ENCODE assay signal across 22 cellular contexts in the genomic region with DNA sequence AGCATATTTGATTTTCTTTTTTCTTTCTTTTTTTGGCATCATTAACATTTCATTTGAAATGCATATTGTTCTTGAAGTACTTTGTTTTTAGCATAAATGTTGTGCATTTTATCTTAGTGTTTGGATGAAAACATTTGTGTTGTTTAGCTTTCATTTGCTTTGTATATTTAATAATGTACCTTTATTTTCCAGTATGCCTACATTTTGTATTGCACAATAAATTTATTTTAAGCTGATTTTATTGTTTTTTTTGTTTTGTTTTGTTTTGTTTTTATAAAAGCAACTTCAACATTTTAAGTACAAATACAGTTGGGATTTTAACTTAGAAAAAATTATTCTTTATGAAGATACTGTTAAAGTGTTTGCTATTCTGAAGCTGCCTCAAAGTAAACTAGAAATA.
"Had no signal": no experiment of that assay in that cellular context is flagged by ENCODE, and none has a peak within 500 bp of the region (broad histone marks: within the 10 kb centered on the region; RNA-seq: fewer than 3 reads in every experiment).

No MANE protein-coding gene starts in this region.

- H3K9ac ChIP-seq: neural progenitor cell had no signal

- H3K4me1 ChIP-seq: neural progenitor cell, uterus had no signal

- H3K27me3 Mint-ChIP-seq: activated CD4-positive, alpha-beta T cell treated with anti-CD3 and anti-CD28 coated beads, Interleukin-2, amount 10 ng/mL, durations not matched to agents 24 days and 14 days; activated CD8-positive, alpha-beta T cell treated with anti-CD3 and anti-CD28 coated beads for 36 hours; activated naive CD4-positive, alpha-beta T cell treated with anti-CD3 and anti-CD28 coated beads, Interleukin-2, amount 50 U/mL, for 24 hours; naive thymus-derived CD8-positive, alpha-beta T cell; stimulated activated naive B cell treated with anti-CD40 and anti-IgM and Interleukin-4, amounts not matched to agents 10 μg/mL and 1 μg/mL and 100 μg/mL, for 72 hours had no signal

- H3K36me3 ChIP-seq: uterus had no signal

- H3K9me3 ChIP-seq: body of pancreas, left ventricle myocardium inferior, transverse colon, uterus had no signal

- DNase-seq: activated CD4-positive, alpha-beta T cell treated with anti-CD3 and anti-CD28 coated beads, Interleukin-2, amount 10 ng/mL, durations not matched to agents 24 days and 14 days; activated CD4-positive, CD25-positive, alpha-beta regulatory T cell; activated CD8-positive, alpha-beta T cell treated with anti-CD3 and anti-CD28 coated beads for 36 hours; activated gamma-delta T cell treated with Interleukin-2 at 50 U/mL for 16 hours; anterior cingulate cortex; body of pancreas; left ventricle myocardium inferior; mammary epithelial cell; naive thymus-derived CD8-positive, alpha-beta T cell; stimulated activated CD4-positive, alpha-beta T cell treated with anti-CD3 and anti-CD28 coated beads, Interleukin-15, amount 100 ng/mL, for 24 hours; stimulated activated CD8-positive, alpha-beta memory T cell treated with anti-CD3 and anti-CD28 coated beads, Interleukin-4, amount 100 ng/mL, for 48 hours; stimulated activated naive B cell treated with anti-CD40 and anti-IgM and Interleukin-4, amounts not matched to agents 10 μg/mL and 1 μg/mL and 100 μg/mL, for 72 hours; T1000; transverse colon; uterus had no signal

- H3K27me3 ChIP-seq: body of pancreas, cardiac muscle cell, hepatocyte, neural progenitor cell, transverse colon, uterus had no signal

- H3K9me3 Mint-ChIP-seq: activated CD4-positive, alpha-beta T cell treated with anti-CD3 and anti-CD28 coated beads, Interleukin-2, amount 10 ng/mL, durations not matched to agents 24 days and 14 days; activated CD8-positive, alpha-beta T cell treated with anti-CD3 and anti-CD28 coated beads for 36 hours; activated naive CD4-positive, alpha-beta T cell treated with anti-CD3 and anti-CD28 coated beads, Interleukin-2, amount 50 U/mL, for 24 hours; activated T-helper 1 cell treated with anti-CD3 and anti-CD28 coated beads, Interleukin-12 subunit alpha, Interleukin-12 subunit beta, Interleukin-2, Interleukin-4 antibody, amounts not matched to agents 30 ng/mL and 10 ng/mL and 1 ng/mL, durations not matched to agents 14 hours and 24 hours and 36 hours; mesothelial cell of epicardium; naive thymus-derived CD8-positive, alpha-beta T cell; neural progenitor cell; stimulated activated naive B cell treated with anti-CD40 and anti-IgM and Interleukin-4, amounts not matched to agents 10 μg/mL and 1 μg/mL and 100 μg/mL, for 72 hours had no signal

- H3K27ac Mint-ChIP-seq: activated CD4-positive, alpha-beta T cell treated with anti-CD3 and anti-CD28 coated beads, Interleukin-2, amount 10 ng/mL, durations not matched to agents 24 days and 14 days; activated CD8-positive, alpha-beta T cell treated with anti-CD3 and anti-CD28 coated beads for 36 hours; activated naive CD4-positive, alpha-beta T cell treated with anti-CD3 and anti-CD28 coated beads, Interleukin-2, amount 50 U/mL, for 24 hours; activated T-helper 1 cell treated with anti-CD3 and anti-CD28 coated beads, Interleukin-12 subunit alpha, Interleukin-12 subunit beta, Interleukin-2, Interleukin-4 antibody, amounts not matched to agents 30 ng/mL and 10 ng/mL and 1 ng/mL, durations not matched to agents 14 hours and 24 hours and 36 hours; mesothelial cell of epicardium; neural progenitor cell; stimulated activated naive B cell treated with anti-CD40 and anti-IgM and Interleukin-4, amounts not matched to agents 10 μg/mL and 1 μg/mL and 100 μg/mL, for 72 hours had no signal

- H3K4me3 Mint-ChIP-seq: activated CD4-positive, alpha-beta T cell treated with anti-CD3 and anti-CD28 coated beads, Interleukin-2, amount 10 ng/mL, durations not matched to agents 24 days and 14 days; activated CD8-positive, alpha-beta T cell treated with anti-CD3 and anti-CD28 coated beads for 36 hours; activated naive CD4-positive, alpha-beta T cell treated with anti-CD3 and anti-CD28 coated beads, Interleukin-2, amount 50 U/mL, for 24 hours; activated T-helper 1 cell treated with anti-CD3 and anti-CD28 coated beads, Interleukin-12 subunit alpha, Interleukin-12 subunit beta, Interleukin-2, Interleukin-4 antibody, amounts not matched to agents 30 ng/mL and 10 ng/mL and 1 ng/mL, durations not matched to agents 14 hours and 24 hours and 36 hours; mesothelial cell of epicardium; naive thymus-derived CD8-positive, alpha-beta T cell; neural progenitor cell; stimulated activated naive B cell treated with anti-CD40 and anti-IgM and Interleukin-4, amounts not matched to agents 10 μg/mL and 1 μg/mL and 100 μg/mL, for 72 hours had no signal

- H3K4me3 ChIP-seq: body of pancreas, cardiac muscle cell, hepatocyte, left ventricle myocardium inferior, neural progenitor cell, smooth muscle cell, transverse colon, uterus had no signal

- H3K27ac ChIP-seq: body of pancreas, cardiac muscle cell, hepatocyte, left ventricle myocardium inferior, neural progenitor cell, transverse colon, uterus had no signal

- H3K4me1 Mint-ChIP-seq: neural progenitor cell had no signal
